In the genomic region with DNA sequence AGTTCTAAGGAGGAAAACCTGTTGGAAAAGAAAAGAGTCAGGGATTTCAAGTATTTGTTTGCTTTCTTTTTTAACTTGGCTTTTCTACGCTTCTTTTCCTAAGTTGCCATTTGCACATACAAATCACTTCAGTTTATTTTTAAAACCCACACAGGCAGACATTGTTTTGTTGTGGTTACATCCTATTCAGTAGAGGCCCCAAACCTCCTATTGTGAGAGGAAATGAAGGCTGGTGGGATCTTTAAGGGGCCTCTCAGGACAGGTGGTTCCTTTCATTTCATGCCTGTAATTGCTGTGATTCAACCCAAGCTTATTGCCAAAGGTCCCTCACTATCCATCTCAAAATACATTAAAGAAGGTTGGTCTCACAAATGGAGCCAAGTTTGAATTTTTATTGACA, we compare ENCODE assay signal across 21 cellular contexts.
"Had no signal": no experiment of that assay in that cellular context is flagged by ENCODE, and none has a peak within 500 bp of the region (broad histone marks: within the 10 kb centered on the region; RNA-seq: fewer than 3 reads in every experiment).

No MANE protein-coding gene starts in this region.

- H3K4me3 Mint-ChIP-seq: naive B cell, nephron progenitor cell had no signal

- H3K4me1 ChIP-seq: gastrocnemius medialis, right atrium auricular region, transverse colon had no signal

- H3K4me3 ChIP-seq: dorsolateral prefrontal cortex, gastrocnemius medialis, lung, ovary, right atrium auricular region, sigmoid colon, skin epidermis, stomach, thoracic aorta, transverse colon had no signal

- H3K36me3 Mint-ChIP-seq: naive B cell had no signal

- H3K27ac ChIP-seq: dorsolateral prefrontal cortex, gastrocnemius medialis, ovary, right atrium auricular region, sigmoid colon, skin epidermis, stomach, thoracic aorta, transverse colon had no signal

- H3K9me3 ChIP-seq: gastrocnemius medialis, ovary, right atrium auricular region, sigmoid colon, stomach, thoracic aorta, transverse colon had no signal

- H3K27me3 ChIP-seq: ovary, right atrium auricular region, sigmoid colon, stomach, transverse colon had no signal

- ATAC-seq: gastrocnemius medialis, left colon, left ventricle myocardium superior had no signal

- H3K27ac Mint-ChIP-seq: naive B cell, nephron progenitor cell had no signal

- H3K36me3 ChIP-seq: gastrocnemius medialis, ovary, right atrium auricular region, sigmoid colon, stomach, thoracic aorta, transverse colon had no signal

- DNase-seq: cortex of kidney; dorsolateral prefrontal cortex; effector CD8-positive, alpha-beta T cell; gastrocnemius medialis; left colon; left ventricle myocardium superior; mesenchymal stem cell; naive B cell; nephron progenitor cell; nucleus accumbens; ovary; sigmoid colon; stimulated activated CD4-positive, alpha-beta T cell treated with anti-CD3 and anti-CD28 coated beads, Interleukin-2, amount 100 ng/mL, for 24 hours; stimulated activated naive CD4-positive, alpha-beta T cell; stomach; substantia nigra; transverse colon had no signal

- H3K4me1 Mint-ChIP-seq: naive B cell had no signal
